Comparison of ENCODE assay signal across 9 cellular contexts in the genomic region with DNA sequence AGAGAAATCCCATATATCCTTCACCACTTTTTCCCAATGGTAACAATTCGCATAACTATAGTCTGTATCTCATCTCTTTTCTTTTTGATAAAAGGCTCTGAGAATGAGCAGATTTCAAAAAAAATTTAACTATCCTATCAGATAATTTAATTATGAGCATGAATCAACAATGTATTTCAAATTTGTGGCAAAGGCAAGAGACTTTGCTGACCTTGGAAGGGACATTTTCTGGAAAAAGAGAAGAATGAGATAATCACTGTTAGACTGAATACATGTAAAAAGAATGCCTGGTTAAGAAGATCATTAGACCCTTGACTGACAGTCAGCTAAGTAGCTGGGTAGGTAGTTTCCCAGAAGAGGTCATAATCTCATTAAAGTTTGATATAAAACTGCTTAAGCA.
"Had no signal": no experiment of that assay in that cellular context is flagged by ENCODE, and none has a peak within 500 bp of the region (broad histone marks: within the 10 kb centered on the region; RNA-seq: fewer than 3 reads in every experiment).

No MANE protein-coding gene starts in this region.

- H3K27ac ChIP-seq: GM23248 had no signal

- DNase-seq: GM23248, GOT3, H7, H9, HCEC 1CT, HFFc6 had no signal

- H3K9me3 ChIP-seq: HAP-1 had no signal

- H3K4me1 ChIP-seq: HAP-1 had no signal

- ATAC-seq: GM23338, HCT116 had no signal

- H3K36me3 ChIP-seq: HAP-1 had no signal

- H3K9ac ChIP-seq: GM23248 had no signal

- H2AFZ ChIP-seq: GM23248, GM23338 had no signal

- H3K4me2 ChIP-seq: GM23338 had no signal

- H3K4me3 ChIP-seq: GM23248, GM23338, HAP-1 had no signal
